ENCODE assay signal across 13 cellular contexts in genomic region chr12:132617822-132618682, GRCh38. TPM values are rescaled to one million over a fixed set of nuclear protein-coding genes. Genes with fewer than 3 reads are reported as not detected.
DNase-seq lines count a peak whose midpoint lies in the region; ATAC-seq and TF ChIP-seq lines count a peak whose summit lies in the region.
"Had no signal": no experiment of that assay in that cellular context is flagged by ENCODE, and none has a peak within 500 bp of the region (broad histone marks: within the 10 kb centered on the region; RNA-seq: fewer than 3 reads in every experiment).

No MANE protein-coding gene starts in this region.

- H4K20me1 ChIP-seq in neural progenitor cell (ENCODE audit: low read depth) (peaks cover 20% of the 10 kb centered on the region), MM.1S (ENCODE audit: insufficient read depth, low read length) (no peaks in the 10 kb centered on the region)

- H3K9me3 ChIP-seq in endocrine pancreas (ENCODE audit: control insufficient read depth, low read length) (no peaks in the 10 kb centered on the region), neural progenitor cell (ENCODE audit: low read depth) (peaks cover 9% of the 10 kb centered on the region), MM.1S (replicated peaks; ENCODE audit: insufficient read depth, low read length) (no peaks in the 10 kb centered on the region)

- no peak for ATAC-seq in HG02571 (IDR thresholded peaks at IDR 0.05; ENCODE audit: unreplicated experiment)

- H3K4me3 ChIP-seq in endocrine pancreas (ENCODE audit: control insufficient read depth, insufficient read depth, low read length) (peak overlapping the region; percentile 32), neural progenitor cell (peak overlapping the region; percentile 32), MM.1S (ENCODE audit: low read length) (no peak overlapping the region)

- H2AFZ ChIP-seq in neural progenitor cell (replicated peaks) (no peak overlapping the region), MM.1S (ENCODE audit: low read length) (no peak overlapping the region)

- H3K27ac ChIP-seq in neural progenitor cell (no peak overlapping the region), MM.1S (ENCODE audit: low read length) (no peak overlapping the region)
- H3K27ac ChIP-seq: HL-60 had no signal

- H3K9me3 Mint-ChIP-seq in neural progenitor cell, result peaks cover 24% of the 10 kb centered on the region

- peaks cover 20% of the 10 kb centered on the region for H3K4me1 Mint-ChIP-seq in neural progenitor cell

- peaks cover 47% of the 10 kb centered on the region for H3K27me3 Mint-ChIP-seq in neural progenitor cell (ENCODE audit: insufficient read depth, low read depth)

- H3K36me3 Mint-ChIP-seq in neural progenitor cell, result peaks cover 2% of the 10 kb centered on the region

- H3K27ac Mint-ChIP-seq in neural progenitor cell, result no peak overlapping the region
- H3K27ac Mint-ChIP-seq: dendritic cell treated with granulocyte-macrophage colony-stimulating factor and Interleukin-4, amounts not matched to agents 40 ng/mL and 50 ng/mL, for 4 days had no signal

- no peaks in the 10 kb centered on the region for H3K4me1 ChIP-seq in endocrine pancreas (ENCODE audit: control insufficient read depth, insufficient read depth, low read length)
- H3K4me1 ChIP-seq in neural progenitor cell, result no peaks in the 10 kb centered on the region
- no peaks in the 10 kb centered on the region for H3K4me1 ChIP-seq in MM.1S (ENCODE audit: low read length)

- H3F3A ChIP-seq in neural progenitor cell (ENCODE audit: low read depth), result no peaks in the 10 kb centered on the region
- no peaks in the 10 kb centered on the region for H3F3A ChIP-seq in MM.1S (ENCODE audit: insufficient read depth, low read length)

- peak overlapping the region; percentile 82 for H3K4me3 Mint-ChIP-seq in neural progenitor cell
- H3K4me3 Mint-ChIP-seq: dendritic cell treated with granulocyte-macrophage colony-stimulating factor and Interleukin-4, amounts not matched to agents 40 ng/mL and 50 ng/mL, for 4 days had no signal

- peak; percentile 56 for DNase-seq in DMS53 (lab: John Stamatoyannopoulos, UW)
- DNase-seq in DMS53 treated with DMSO at 0.1 percent for 48 hours (lab: John Stamatoyannopoulos, UW; ENCODE audit: unreplicated experiment), result no peak
- DNase-seq in NCI-H1930 (lab: John Stamatoyannopoulos, UW), result peak; percentile 20 to 24
- peak; percentile 52 for DNase-seq in neural progenitor cell (ENCODE audit: low spot score)
- no peak for DNase-seq in MM.1S
- DNase-seq in OCI-M1 (lab: John Stamatoyannopoulos, UW), result no peak
- DNase-seq: 8988T, NCI-H187 had no signal

- H3K27me3 ChIP-seq in endocrine pancreas (ENCODE audit: control insufficient read depth, insufficient read depth, low read length) (no peaks in the 10 kb centered on the region), neural progenitor cell (peaks cover 86% of the 10 kb centered on the region), MM.1S (replicated peaks; ENCODE audit: insufficient read depth, low read length) (no peaks in the 10 kb centered on the region)

- H3K79me2 ChIP-seq in neural progenitor cell (ENCODE audit: low read depth), result no peaks in the 10 kb centered on the region
- no peaks in the 10 kb centered on the region for H3K79me2 ChIP-seq in MM.1S (ENCODE audit: low read length)

- H3K9me2 ChIP-seq in MM.1S (replicated peaks; ENCODE audit: insufficient read depth, low read length), result no peaks in the 10 kb centered on the region

- H3K9ac ChIP-seq in endocrine pancreas (ENCODE audit: control insufficient read depth, insufficient read depth, low read length) (no peak overlapping the region), neural progenitor cell (no peak overlapping the region), MM.1S (ENCODE audit: low read length) (no peak overlapping the region)

- peak overlapping the region; percentile 64 for H3K4me2 ChIP-seq in neural progenitor cell
- no peak overlapping the region for H3K4me2 ChIP-seq in MM.1S (ENCODE audit: low read depth, low read length)

- TF ChIP-seq CTCF in neural progenitor cell (IDR thresholded peaks at IDR 0.05) (no peak), MM.1S (IDR thresholded peaks at IDR 0.05; ENCODE audit: low read length) (no peak)

- H3K36me3 ChIP-seq in endocrine pancreas (ENCODE audit: control insufficient read depth, insufficient read depth, low read length) (no peaks in the 10 kb centered on the region), neural progenitor cell (no peaks in the 10 kb centered on the region), MM.1S (replicated peaks; ENCODE audit: insufficient read depth, low read length) (no peaks in the 10 kb centered on the region)

RNA-seq across cellular contexts. Expression of gene P2RX2, which starts 0.5 kb away (rescaled TPM):
- total RNA-seq in neural progenitor cell (ENCODE audit: low replicate concordance), result 0.15 TPM in 1 of 2 replicates, not detected in the other
- total RNA-seq: pulmonary artery endothelial cell had no signal

RNA-seq across cellular contexts. Expression of gene LRCOL1, which starts 7.7 kb away (rescaled TPM):
- total RNA-seq in neural progenitor cell (ENCODE audit: low replicate concordance), result 0.34 TPM in 1 of 2 replicates, not detected in the other
- total RNA-seq: pulmonary artery endothelial cell had no signal

Comparison
In these comparisons a context has a peak if more than half of its experiments do, and no peak if none do; other contexts are left out.
1. DNase-seq: peak in DMS53 (single experiment), NCI-H1930 (2 of 2) and neural progenitor cell (single experiment); none in DMS53 treated with DMSO at 0.1 percent for 48 hours (single experiment), MM.1S (single experiment) and OCI-M1 (single experiment).